ENCODE assay signal across 21 cellular contexts in the genomic region with DNA sequence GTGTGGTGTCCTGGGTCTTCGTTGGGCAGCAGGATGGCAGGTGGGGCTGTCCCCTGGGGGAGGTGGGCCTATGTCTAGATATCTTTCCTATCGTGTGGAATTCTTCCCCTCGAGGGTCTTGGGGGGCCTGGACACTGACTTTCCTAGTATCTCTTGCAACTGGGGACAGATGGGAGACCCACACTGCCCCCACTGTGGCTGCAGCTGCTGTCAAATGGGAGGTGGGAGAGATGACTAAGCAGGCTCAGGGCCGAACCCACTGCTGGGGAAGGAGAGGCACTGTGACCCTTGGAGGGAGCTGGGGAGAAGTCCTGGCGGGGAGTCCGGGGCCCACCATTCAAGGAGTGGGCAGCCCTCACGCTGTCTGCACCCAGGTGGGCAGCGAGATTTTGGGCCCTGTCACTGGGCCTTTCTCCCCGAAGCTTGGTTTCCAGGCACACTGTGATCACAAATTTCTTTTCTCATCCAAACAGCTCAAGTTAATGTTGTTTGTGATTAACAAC. TPM values are rescaled to one million over a fixed set of nuclear protein-coding genes. Genes with fewer than 3 reads are reported as not detected.
DNase-seq lines count a peak whose midpoint lies in the region; ATAC-seq and TF ChIP-seq lines count a peak whose summit lies in the region.
"Had no signal": no experiment of that assay in that cellular context is flagged by ENCODE, and none has a peak within 500 bp of the region (broad histone marks: within the 10 kb centered on the region; RNA-seq: fewer than 3 reads in every experiment).

No MANE protein-coding gene starts in this region.

- H3K4me3 ChIP-seq in left ventricle myocardium inferior (no peak overlapping the region), brain microvascular endothelial cell (ENCODE audit: low read depth, low read length) (no peak overlapping the region), uterus (no peak overlapping the region), testis (no peak overlapping the region)
- H3K4me3 ChIP-seq: SJCRH30 had no signal

- H3K27me3 ChIP-seq in left ventricle myocardium inferior (ENCODE audit: low read depth) (peaks cover 64% of the 10 kb centered on the region), brain microvascular endothelial cell (replicated peaks) (no peaks in the 10 kb centered on the region), uterus (no peaks in the 10 kb centered on the region), testis (no peaks in the 10 kb centered on the region)

- in situ Hi-C loops in brain microvascular endothelial cell (cut with HindIII; ENCODE audit: low pct_ligation_motif_present, low sequenced_read_pairs): no loop called here

- DNase-seq in left ventricle myocardium inferior (no peak), left cardiac atrium (no peak), brain microvascular endothelial cell (no peak), mesothelial cell of epicardium (ENCODE audit: low spot score in 2 of 2, unreplicated experiment in 2 of 2) (no peak), uterus (no peak), hepatic stellate cell (ENCODE audit: low spot score) (no peak), testis (no peak)
- DNase-seq in activated effector memory CD4-positive, alpha-beta T cell treated with anti-CD3 and anti-CD28 coated beads, Interleukin-2, amount 50 U/mL, for 16 hours: no peak
- DNase-seq: activated T-cell treated with anti-CD3 and anti-CD28 coated beads, Interleukin-2, amount 50 U/mL, for 24 hours; amygdala; caudate nucleus; CD8-positive, alpha-beta memory T cell; DMS153; MM.1S; NCI-H524; NK-92 treated with Interleukin-12 subunit alpha and Interleukin-12 subunit beta, amount 100 ng/mL, for 24 hours; T-cell had no signal

- peak overlapping the region; percentile 70 for H3K27ac Mint-ChIP-seq in mesothelial cell of epicardium
- H3K27ac Mint-ChIP-seq: activated T-cell treated with anti-CD3 and anti-CD28 coated beads, Interleukin-2, amount 50 U/mL, for 24 hours; B cell; CD8-positive, alpha-beta memory T cell; dendritic cell treated with granulocyte-macrophage colony-stimulating factor and Interleukin-4, amounts not matched to agents 40 ng/mL and 50 ng/mL, for 4 days; T-cell had no signal

- H3K9me3 ChIP-seq in left ventricle myocardium inferior (replicated peaks) (peaks cover 12% of the 10 kb centered on the region), uterus (no peaks in the 10 kb centered on the region), testis (no peaks in the 10 kb centered on the region)
- H3K9me3 ChIP-seq: SJCRH30 had no signal

- no peak for TF ChIP-seq CTCF in left ventricle myocardium inferior (IDR thresholded peaks at IDR 0.05; ENCODE audit: borderline replicate concordance)
- TF ChIP-seq CTCF in brain microvascular endothelial cell (IDR thresholded peaks at IDR 0.05; ENCODE audit: low read depth, low read length, missing control alignments): no peak
- TF ChIP-seq CTCF in mesothelial cell of epicardium (IDR thresholded peaks at IDR 0.05; ENCODE audit: unreplicated experiment): no peak
- TF ChIP-seq CTCF in uterus (IDR thresholded peaks at IDR 0.05): no peak
- TF ChIP-seq CTCF in testis (IDR thresholded peaks at IDR 0.05): no peak

- H3K36me3 Mint-ChIP-seq in mesothelial cell of epicardium: no peaks in the 10 kb centered on the region
- H3K36me3 Mint-ChIP-seq: T-cell had no signal

- H3K27me3 Mint-ChIP-seq in mesothelial cell of epicardium (ENCODE audit: low read depth): peaks cover 8% of the 10 kb centered on the region

- H3K9me3 Mint-ChIP-seq in mesothelial cell of epicardium: peaks cover 5% of the 10 kb centered on the region
- H3K9me3 Mint-ChIP-seq: dendritic cell treated with granulocyte-macrophage colony-stimulating factor and Interleukin-4, amounts not matched to agents 40 ng/mL and 50 ng/mL, for 4 days; neural crest cell had no signal

- intact Hi-C loops in left ventricle myocardium inferior (cut with micrococcal nuclease): no loop called here
- intact Hi-C loops in left cardiac atrium (cut with DNase I): no loop called here
- intact Hi-C loops in uterus (cut with DNase I; ENCODE audit: low total_unique reads): no loop called here
- intact Hi-C loops in testis (cut with DNase I; ENCODE audit: low total_unique reads): no loop called here

- 81 to 82% methylated on average over 5 to 9 of the region's 9 CpGs for WGBS in testis, 2 donors

- H3K27ac ChIP-seq in left ventricle myocardium inferior (replicated peaks) (peak overlapping the region; percentile 82), brain microvascular endothelial cell (peak overlapping the region; percentile 70), uterus (peak overlapping the region; percentile 48 to 68), testis (peak overlapping the region in 1 of 2 donors; percentile 62)
- H3K27ac ChIP-seq: SJCRH30 had no signal

- peaks cover 41% of the 10 kb centered on the region for H3K4me1 Mint-ChIP-seq in mesothelial cell of epicardium

- no peak for TF ChIP-seq POLR2A in uterus (IDR thresholded peaks at IDR 0.05)
- no peak for TF ChIP-seq POLR2A in testis (IDR thresholded peaks at IDR 0.05)

- no peak overlapping the region for H3K4me3 Mint-ChIP-seq in mesothelial cell of epicardium
- H3K4me3 Mint-ChIP-seq: activated T-cell treated with anti-CD3 and anti-CD28 coated beads, Interleukin-2, amount 50 U/mL, for 24 hours; B cell; CD8-positive, alpha-beta memory T cell; dendritic cell treated with granulocyte-macrophage colony-stimulating factor and Interleukin-4, amounts not matched to agents 40 ng/mL and 50 ng/mL, for 4 days; neural crest cell had no signal

- ATAC-seq in left cardiac atrium: no peak
- ATAC-seq: T-cell had no signal

- no peaks in the 10 kb centered on the region for H3K36me3 ChIP-seq in left ventricle myocardium inferior
- H3K36me3 ChIP-seq in brain microvascular endothelial cell (replicated peaks): no peaks in the 10 kb centered on the region
- no peaks in the 10 kb centered on the region for H3K36me3 ChIP-seq in uterus
- H3K36me3 ChIP-seq in testis (ENCODE audit: low read depth, missing control alignments): no peaks in the 10 kb centered on the region
- H3K36me3 ChIP-seq: SJCRH30 had no signal

- H3K4me1 ChIP-seq in left ventricle myocardium inferior: peaks cover 32% of the 10 kb centered on the region
- H3K4me1 ChIP-seq in uterus: peaks cover 0 to 4% of the 10 kb centered on the region in 2 donors
- H3K4me1 ChIP-seq in testis: peaks cover 32% of the 10 kb centered on the region
- H3K4me1 ChIP-seq: SJCRH30 had no signal

RNA-seq across cellular contexts. Expression of a gene that starts 2.9 kb away (rescaled TPM):
- total RNA-seq in left ventricle myocardium inferior (56.7 TPM), left cardiac atrium (100 to 1,000 TPM; 178 to 256 TPM), mesothelial cell of epicardium (63.3 to 68.6 TPM (median 67.5 TPM) in 3 replicates), uterus (100 to 1,000 TPM in 1 of 4 donors, 10 to 100 TPM in 3; 39.2 to 217 (median 48.6) TPM), testis (100 to 1,000 TPM; 248 to 334 TPM)
- 172 TPM for polyA plus RNA-seq in testis (ENCODE audit: insufficient read depth, low read depth, low replicate concordance)
- total RNA-seq: SJCRH30 had no signal
